ENCODE assay signal across 1 cellular context in genomic region chr15:64599716-64600115, GRCh38.
TF ChIP-seq lines count a peak whose summit lies in the region.

No MANE protein-coding gene starts in this region.

TF ChIP-seq in IMR-90, 13 proteins besides CTCF, POLR2A, EP300 and RAD21 (continued from another document):
- no peak for TF ChIP-seq ELK1 (IDR thresholded peaks at IDR 0.05; ENCODE audit: borderline replicate concordance, low read depth, low read length)
- no peak for TF ChIP-seq CEBPB (IDR thresholded peaks at IDR 0.05; ENCODE audit: low read depth, low read length)
- TF ChIP-seq CHD1 (IDR thresholded peaks at IDR 0.05; ENCODE audit: low read depth, low read length): no peak
